ENCODE assay signal across 1 cellular context in genomic region chr20:40682104-40683045, GRCh38.
TF ChIP-seq lines count a peak whose summit lies in the region.

No MANE protein-coding gene starts in this region.

TF ChIP-seq in HepG2, 621 proteins besides CTCF, POLR2A, EP300 and RAD21 (continued from another document and continues in another):
- no peak for TF ChIP-seq GZF1 (CRISPR knock-in tag; IDR thresholded peaks at IDR 0.05)
- no peak for TF ChIP-seq ZNF253 (CRISPR knock-in tag; IDR thresholded peaks at IDR 0.05; ENCODE audit: borderline replicate concordance)
- TF ChIP-seq LRRFIP1 (CRISPR knock-in tag; conservative IDR thresholded peaks at IDR 0.05) = no peak
- no peak for TF ChIP-seq TCF12 (IDR thresholded peaks at IDR 0.05)
- TF ChIP-seq TCF12 (CRISPR knock-in tag; IDR thresholded peaks at IDR 0.05) = no peak
- no peak for TF ChIP-seq GPBP1L1 (CRISPR knock-in tag; IDR thresholded peaks at IDR 0.05)
- no peak for TF ChIP-seq NR0B2 (CRISPR knock-in tag; IDR thresholded peaks at IDR 0.05)
- TF ChIP-seq ZKSCAN1 (IDR thresholded peaks at IDR 0.05; ENCODE audit: low read length) = no peak
- TF ChIP-seq NFE2 (CRISPR knock-in tag; IDR thresholded peaks at IDR 0.05) = no peak
- TF ChIP-seq TAF1 (CRISPR knock-in tag; IDR thresholded peaks at IDR 0.05) = no peak; the same call in 1 of the 2 replicates
- peak; percentile 76; the same call in 1 of the 2 replicates for TF ChIP-seq FLYWCH1 (CRISPR knock-in tag; IDR thresholded peaks at IDR 0.05)
- TF ChIP-seq ZNF75D (CRISPR knock-in tag; IDR thresholded peaks at IDR 0.05; ENCODE audit: borderline replicate concordance) = no peak
- TF ChIP-seq ZNF704 (CRISPR knock-in tag; IDR thresholded peaks at IDR 0.05; ENCODE audit: borderline replicate concordance) = 0 out of 2 replicates have a peak, but pooled peaks have one; percentile 17
- TF ChIP-seq E2F1 (CRISPR knock-in tag; IDR thresholded peaks at IDR 0.05) = no peak
- peak; percentile 61 for TF ChIP-seq ZNF558 (CRISPR knock-in tag; IDR thresholded peaks at IDR 0.05; ENCODE audit: borderline replicate concordance)
- no peak for TF ChIP-seq PHF5A (CRISPR knock-in tag; IDR thresholded peaks at IDR 0.05; ENCODE audit: low read depth, unreplicated experiment)
- no peak for TF ChIP-seq THAP11 (CRISPR knock-in tag; IDR thresholded peaks at IDR 0.05)
- TF ChIP-seq ZNF577 (CRISPR knock-in tag; IDR thresholded peaks at IDR 0.05; ENCODE audit: borderline replicate concordance, low read depth) = no peak
- TF ChIP-seq DMTF1 (CRISPR knock-in tag; IDR thresholded peaks at IDR 0.05) = no peak
- no peak; the same call in 1 of the 2 replicates for TF ChIP-seq ZNF225 (CRISPR knock-in tag; IDR thresholded peaks at IDR 0.05)
- TF ChIP-seq ZNF788 (CRISPR knock-in tag; IDR thresholded peaks at IDR 0.05; ENCODE audit: borderline replicate concordance) = peak; percentile 55; the same call in 1 of the 2 replicates
- TF ChIP-seq RXRA (CRISPR knock-in tag; IDR thresholded peaks at IDR 0.05) = no peak; the same call in 1 of the 2 replicates
- no peak for TF ChIP-seq ZNF318 (CRISPR knock-in tag; IDR thresholded peaks at IDR 0.05)
- no peak for TF ChIP-seq RCOR2 (CRISPR knock-in tag; IDR thresholded peaks at IDR 0.05)
- no peak for TF ChIP-seq ZBTB2 (CRISPR knock-in tag; IDR thresholded peaks at IDR 0.05; ENCODE audit: low read depth)
- peak; percentile 98 for TF ChIP-seq PHF21A (CRISPR knock-in tag; IDR thresholded peaks at IDR 0.05)
- TF ChIP-seq REL (CRISPR knock-in tag; conservative IDR thresholded peaks at IDR 0.05) = no peak
- no peak for TF ChIP-seq ZBTB21 (CRISPR knock-in tag; IDR thresholded peaks at IDR 0.05)
- TF ChIP-seq ZFP90 (CRISPR knock-in tag; IDR thresholded peaks at IDR 0.05; ENCODE audit: borderline replicate concordance) = peak; percentile 64; the same call in 1 of the 2 replicates
- TF ChIP-seq CEBPB (IDR thresholded peaks at IDR 0.05; ENCODE audit: borderline replicate concordance, low read depth, low read length) = peak; percentile 98
- no peak for TF ChIP-seq NFATC3 (CRISPR knock-in tag; IDR thresholded peaks at IDR 0.05)
- TF ChIP-seq ZNF18 (CRISPR knock-in tag; IDR thresholded peaks at IDR 0.05; ENCODE audit: insufficient replicate concordance) = no peak
- TF ChIP-seq FOXC1 (CRISPR knock-in tag; IDR thresholded peaks at IDR 0.05; ENCODE audit: borderline replicate concordance) = no peak
- no peak for TF ChIP-seq CENPX (CRISPR knock-in tag; IDR thresholded peaks at IDR 0.05)
- TF ChIP-seq ZNF557 (CRISPR knock-in tag; IDR thresholded peaks at IDR 0.05) = 0 out of 2 replicates have a peak, but pooled peaks have one; percentile 47
- TF ChIP-seq ZBTB20 (CRISPR knock-in tag; IDR thresholded peaks at IDR 0.05; ENCODE audit: borderline replicate concordance, low read depth) = no peak; the same call in 1 of the 2 replicates
- TF ChIP-seq LCORL (IDR thresholded peaks at IDR 0.05) = no peak
- TF ChIP-seq LCORL (CRISPR knock-in tag; IDR thresholded peaks at IDR 0.05) = peak; percentile 95
- peak; percentile 83 for TF ChIP-seq ARNTL (CRISPR knock-in tag; IDR thresholded peaks at IDR 0.05)
- TF ChIP-seq JDP2 (CRISPR knock-in tag; IDR thresholded peaks at IDR 0.05; ENCODE audit: borderline replicate concordance) = no peak
- 0 out of 2 replicates have a peak, but pooled peaks have one; percentile 53 for TF ChIP-seq ZNF761 (CRISPR knock-in tag; conservative IDR thresholded peaks at IDR 0.05)
- no peak for TF ChIP-seq PLRG1 (conservative IDR thresholded peaks at IDR 0.05)
- TF ChIP-seq NFIC (IDR thresholded peaks at IDR 0.05; ENCODE audit: low read length) = no peak
- TF ChIP-seq ZNF563 (CRISPR knock-in tag; IDR thresholded peaks at IDR 0.05) = no peak
